ENCODE assay signal across 21 cellular contexts in genomic region chr15:79988448-79989117, GRCh38. TPM values are rescaled to one million over a fixed set of nuclear protein-coding genes. Genes with fewer than 3 reads are reported as not detected.
DNase-seq lines count a peak whose midpoint lies in the region; ATAC-seq, FAIRE-seq and TF ChIP-seq lines count a peak whose summit lies in the region.
"Had no signal": no experiment of that assay in that cellular context is flagged by ENCODE, and none has a peak within 500 bp of the region (broad histone marks: within the 10 kb centered on the region; RNA-seq: fewer than 3 reads in every experiment).

No MANE protein-coding gene starts in this region.

- TF ChIP-seq CTCF in CD14-positive monocyte (IDR thresholded peaks at IDR 0.05) (no peak), HL-60 (IDR thresholded peaks at IDR 0.05; ENCODE audit: insufficient read depth, low read length) (no peak), HepG2 (CRISPR knock-in tag; IDR thresholded peaks at IDR 0.05) (no peak), osteoblast (IDR thresholded peaks at IDR 0.05; ENCODE audit: extremely low read depth, low read depth, low read length) (no peak), progenitor cell of endocrine pancreas (IDR thresholded peaks at IDR 0.05; ENCODE audit: unreplicated experiment) (no peak)

- no peak for TF ChIP-seq EP300 in HepG2 (IDR thresholded peaks at IDR 0.05; ENCODE audit: low read depth in 2 of 2, low read length in 2 of 2)
- no peak for TF ChIP-seq EP300 in HepG2 (CRISPR knock-in tag; IDR thresholded peaks at IDR 0.05; ENCODE audit: borderline replicate concordance)

- H3K9me3 ChIP-seq in HepG2 (ENCODE audit: low read length) (no peaks in the 10 kb centered on the region), osteoblast (ENCODE audit: low read depth, low read length) (no peaks in the 10 kb centered on the region)
- H3K9me3 ChIP-seq: BLaER1 treated with 17β-estradiol and CSF1 and Interleukin-3, amounts not matched to agents 10 nM and 100 nM; HAP-1 had no signal

- peak overlapping the region; percentile 65 for H3K27ac ChIP-seq in HL-60 (replicated peaks)
- no peak overlapping the region for H3K27ac ChIP-seq in HepG2 (ENCODE audit: extremely low read length, insufficient read depth, low read length)
- no peak overlapping the region for H3K27ac ChIP-seq in osteoblast (ENCODE audit: low read depth, low read length)

- no peak for TF ChIP-seq RAD21 in HepG2 (CRISPR knock-in tag; IDR thresholded peaks at IDR 0.05)

- TF ChIP-seq POLR2A in HepG2 (IDR thresholded peaks at IDR 0.05; ENCODE audit: insufficient read depth in 1 of 2, low read depth in 2 of 2, low read length in 2 of 2): no peak

- H2AFZ ChIP-seq in HepG2 (ENCODE audit: low read length) (no peak overlapping the region), osteoblast (ENCODE audit: low read length) (no peak overlapping the region)

- H3K79me2 ChIP-seq in HepG2 (ENCODE audit: insufficient read depth, low read length) (no peaks in the 10 kb centered on the region), osteoblast (ENCODE audit: insufficient read depth, low read length) (no peaks in the 10 kb centered on the region)

- H4K20me1 ChIP-seq in HepG2 (ENCODE audit: insufficient read depth, low read length): no peaks in the 10 kb centered on the region
- H4K20me1 ChIP-seq in osteoblast (ENCODE audit: insufficient read depth, low read length): no peaks in the 10 kb centered on the region
- H4K20me1 ChIP-seq: BLaER1 treated with 17β-estradiol and CSF1 and Interleukin-3, amounts not matched to agents 10 nM and 100 nM had no signal

- H3K4me3 Mint-ChIP-seq in CD14-positive monocyte: no peak overlapping the region
- no peak overlapping the region for H3K4me3 Mint-ChIP-seq in progenitor cell of endocrine pancreas (ENCODE audit: low read depth)
- H3K4me3 Mint-ChIP-seq: B cell; CD8-positive, alpha-beta memory T cell had no signal

- intact Hi-C loops in CD14-positive monocyte (cut with micrococcal nuclease): no loop called here
- intact Hi-C loops in HepG2 (cut with micrococcal nuclease; ENCODE audit: unreplicated experiment): no loop called here

- H3K36me3 ChIP-seq in HepG2 (replicated peaks in 1 of 2; ENCODE audit: control insufficient read depth in 1 of 2, insufficient read depth in 2 of 2, low read length in 2 of 2) (no peaks in the 10 kb centered on the region), osteoblast (ENCODE audit: insufficient read depth, low read length) (no peaks in the 10 kb centered on the region)
- H3K36me3 ChIP-seq: BLaER1 treated with 17β-estradiol and CSF1 and Interleukin-3, amounts not matched to agents 10 nM and 100 nM; HAP-1 had no signal

- FAIRE-seq in HepG2 (lab: Jason Lieb, UNC): no peak
- FAIRE-seq: GM12878, H1 had no signal

- peaks cover 44% of the 10 kb centered on the region for H3K4me1 Mint-ChIP-seq in CD14-positive monocyte
- H3K4me1 Mint-ChIP-seq in progenitor cell of endocrine pancreas (ENCODE audit: low read depth): no peaks in the 10 kb centered on the region

- no TSS peak for BruUV-seq in HepG2 (replicated peaks; lab: Mats Ljungman, UMichigan)

- H3K4me2 ChIP-seq in HepG2 (ENCODE audit: low read depth, low read length) (no peak overlapping the region), osteoblast (ENCODE audit: insufficient read depth, low read length) (no peak overlapping the region)

- WGBS in HepG2 (ENCODE audit: low lambda C conversion rate): 68% methylated on average over 3 of the region's 3 CpGs

- DNase-seq in CD14-positive monocyte (ENCODE audit: low spot score): no peak
- DNase-seq in HL-60 (ENCODE audit: low read depth in 1 of 2, low spot score in 1 of 2): no peak
- no peak for DNase-seq in HepG2 (ENCODE audit: low spot score)
- peak; percentile 54 for DNase-seq in osteoblast (ENCODE audit: insufficient read length, low spot score, missing footprints)
- DNase-seq in progenitor cell of endocrine pancreas (ENCODE audit: low spot score, unreplicated experiment): no peak
- DNase-seq in NCI-H510A treated with DMSO at 0.1 percent for 48 hours (lab: John Stamatoyannopoulos, UW): no peak
- DNase-seq in stimulated activated naive CD8-positive, alpha-beta T cell treated with anti-CD3 and anti-CD28 coated beads, Interleukin-15, Interleukin-2, amounts not matched to agents 100 U/mL and 50 U/mL, for 24 hours: no peak
- DNase-seq: CD4-positive, CD25-positive, alpha-beta regulatory T cell; CD8-positive, alpha-beta memory T cell; COR-L47; DMS 273 treated with DMSO at 0.1 percent for 48 hours; DMS53; DND-41; EL had no signal

- CTCF ChIA-PET in HepG2 (lab: Yijun Ruan, JAX; ENCODE audit: low intra/inter-chr PET ratio, low total read pairs): no interaction called here

- no peak overlapping the region for H3K9ac ChIP-seq in HepG2 (ENCODE audit: insufficient read depth, low read depth, low read length)
- H3K9ac ChIP-seq: BLaER1 treated with 17β-estradiol and CSF1 and Interleukin-3, amounts not matched to agents 10 nM and 100 nM had no signal

- in situ Hi-C loops in HepG2 (cut with HindIII; ENCODE audit: extremely low pct_ligation_motif_present, low pct_unique_long_range_greater_than_20kb): no loop called here

- no peaks in the 10 kb centered on the region for H3K27me3 Mint-ChIP-seq in CD14-positive monocyte (ENCODE audit: low read depth in 3 of 3)
- H3K27me3 Mint-ChIP-seq in progenitor cell of endocrine pancreas: peaks cover 8% of the 10 kb centered on the region

- H3K27me3 ChIP-seq in HL-60 (ENCODE audit: insufficient read depth, poor library complexity, severe bottlenecking): no peaks in the 10 kb centered on the region
- no peaks in the 10 kb centered on the region; a peak in 1 of 5 replicates for H3K27me3 ChIP-seq in HepG2 (ENCODE audit: control insufficient read depth in 1 of 2, insufficient read depth in 2 of 2, low read length in 2 of 2)
- H3K27me3 ChIP-seq in osteoblast (ENCODE audit: insufficient read depth, low read length): no peaks in the 10 kb centered on the region

- peaks cover 0 to 3% of the 10 kb centered on the region in 2 donors for H3K36me3 Mint-ChIP-seq in CD14-positive monocyte
- no peaks in the 10 kb centered on the region for H3K36me3 Mint-ChIP-seq in progenitor cell of endocrine pancreas (ENCODE audit: insufficient read depth)
- H3K36me3 Mint-ChIP-seq: CD4-positive, CD25-positive, alpha-beta regulatory T cell; CD8-positive, alpha-beta memory T cell had no signal

- H3K4me3 ChIP-seq in HL-60 (replicated peaks; ENCODE audit: insufficient read depth, low read length): no peak overlapping the region
- no peak overlapping the region for H3K4me3 ChIP-seq in HepG2 (replicated peaks in 1 of 3; ENCODE audit: insufficient read depth in 1 of 3, low read depth in 2 of 3, low read length in 3 of 3)
- no peak overlapping the region for H3K4me3 ChIP-seq in osteoblast (ENCODE audit: insufficient read depth, low read length)
- H3K4me3 ChIP-seq: BLaER1 treated with 17β-estradiol and CSF1 and Interleukin-3, amounts not matched to agents 10 nM and 100 nM; GM12878; HAP-1 had no signal

- peaks cover 0 to 3% (median 0%) of the 10 kb centered on the region in 7 donors for H3K9me3 Mint-ChIP-seq in CD14-positive monocyte
- no peaks in the 10 kb centered on the region for H3K9me3 Mint-ChIP-seq in progenitor cell of endocrine pancreas (ENCODE audit: low read depth)
- H3K9me3 Mint-ChIP-seq: CD8-positive, alpha-beta memory T cell had no signal

- peak overlapping the region in 6 of 7 donors; percentile 87 to 95 (median 92) for H3K27ac Mint-ChIP-seq in CD14-positive monocyte
- no peak overlapping the region for H3K27ac Mint-ChIP-seq in progenitor cell of endocrine pancreas
- H3K27ac Mint-ChIP-seq: B cell; CD8-positive, alpha-beta memory T cell had no signal

- POLR2A ChIA-PET in HepG2 (lab: Yijun Ruan, JAX): no interaction called here

- H3K4me1 ChIP-seq in HepG2 (ENCODE audit: insufficient read depth, low read length) (peaks cover 52% of the 10 kb centered on the region), osteoblast (ENCODE audit: insufficient read depth, low read length) (no peaks in the 10 kb centered on the region)
- H3K4me1 ChIP-seq: HAP-1 had no signal

- no peak for ATAC-seq in HepG2
- no peak for ATAC-seq in stimulated activated naive CD8-positive, alpha-beta T cell treated with anti-CD3 and anti-CD28 coated beads, Interleukin-15, Interleukin-2, amounts not matched to agents 100 U/mL and 50 U/mL, for 24 hours
- ATAC-seq: GM12878 had no signal

TF ChIP-seq in HepG2, 621 proteins besides CTCF, POLR2A, EP300 and RAD21 (continues in another document):
- TF ChIP-seq ZEB1 (IDR thresholded peaks at IDR 0.05; ENCODE audit: insufficient replicate concordance, low read depth): no peak
- peak; percentile 67; the same call in 1 of the 2 replicates for TF ChIP-seq ZNF768 (CRISPR knock-in tag; IDR thresholded peaks at IDR 0.05)
- TF ChIP-seq FOXO1 (CRISPR knock-in tag; IDR thresholded peaks at IDR 0.05): no peak
- TF ChIP-seq ZNF383 (CRISPR knock-in tag; IDR thresholded peaks at IDR 0.05; ENCODE audit: borderline replicate concordance): no peak
- TF ChIP-seq ZNF629 (CRISPR knock-in tag; conservative IDR thresholded peaks at IDR 0.05): peak; percentile 86
- TF ChIP-seq KMT2A (CRISPR knock-in tag; IDR thresholded peaks at IDR 0.05): no peak

RNA-seq across cellular contexts. Expression of gene BCL2A1, which starts 17.6 kb away (rescaled TPM):
- 100 to 1,000 TPM; 277 to 350 TPM for polyA plus RNA-seq in CD14-positive monocyte
- total RNA-seq in HepG2 (2016; rRNA removed; fragmentation: Illumina TruSeq; extraction: Trizol): 0.31 and 0.97 TPM in 2 replicates
- total RNA-seq in HepG2 (2016; cell fraction: cytosol; rRNA removed; fragmentation: Illumina TruSeq; extraction: Trizol; ENCODE audit: low read depth): 0.30 and 0.44 TPM in 2 replicates
- total RNA-seq in HepG2 (2016; cell fraction: insoluble cytoplasmic fraction; rRNA removed; fragmentation: Illumina TruSeq; extraction: Trizol): 0.24 and 0.89 TPM in 2 replicates
- 0.31 TPM in 1 of 2 replicates, not detected in the other for total RNA-seq in HepG2 (2016; cell fraction: membrane; rRNA removed; fragmentation: Illumina TruSeq; extraction: Trizol)
- 0.53 TPM in 1 of 2 replicates, not detected in the other for total RNA-seq in HepG2 (2016; cell fraction: nucleus; rRNA removed; fragmentation: Illumina TruSeq; extraction: Trizol)
- polyA plus RNA-seq in HepG2 (2011; rRNA removed): 0.08 and 0.21 TPM in 2 replicates
- 0.25 and 0.49 TPM in 2 replicates for polyA plus RNA-seq in HepG2 (2011; cell fraction: cytosol; rRNA removed)
- not detected in 2 replicates for polyA plus RNA-seq in HepG2 (2011; cell fraction: nucleus; rRNA removed)
- polyA plus RNA-seq in HepG2 (2012): not detected in 2 replicates
- 0.27 and 0.36 TPM in 2 replicates for polyA plus RNA-seq in HepG2 (2016; cell fraction: cytosol; fragmentation: Illumina TruSeq; extraction: Trizol; ENCODE audit: low read depth)
- polyA plus RNA-seq in HepG2 (2016; cell fraction: insoluble cytoplasmic fraction; fragmentation: Illumina TruSeq; extraction: Trizol; ENCODE audit: low read depth): 0.25 and 0.56 TPM in 2 replicates
- polyA plus RNA-seq in HepG2 (2016; cell fraction: membrane; fragmentation: Illumina TruSeq; extraction: Trizol; ENCODE audit: low read depth): 0.29 and 0.38 TPM in 2 replicates
- polyA plus RNA-seq in HepG2 (2016; cell fraction: nucleus; fragmentation: Illumina TruSeq; extraction: Trizol; ENCODE audit: insufficient read depth, low read depth): not detected in 2 replicates
- polyA minus RNA-seq in HepG2 (2011; rRNA and poly(A)+ RNA removed; ENCODE audit: low replicate concordance): 0.30 TPM in 1 of 2 replicates, not detected in the other
- polyA minus RNA-seq in HepG2 (2011; cell fraction: cytosol; rRNA and poly(A)+ RNA removed): not detected in 2 replicates
- not detected in 2 replicates for polyA minus RNA-seq in HepG2 (2011; cell fraction: nucleus; rRNA and poly(A)+ RNA removed)
- total RNA-seq in osteoblast: 0.29 TPM in 1 of 2 replicates, not detected in the other
- not detected in 2 replicates for total RNA-seq in progenitor cell of endocrine pancreas
- total RNA-seq: A172, G401, H1 had no signal
- polyA plus RNA-seq: H1 had no signal
